8 cellular contexts compared by ENCODE assay signal in genomic region chr6:108798672-108799355, GRCh38. TPM values are rescaled to one million over a fixed set of nuclear protein-coding genes. Genes with fewer than 3 reads are reported as not detected.
DNase-seq lines count a peak whose midpoint lies in the region; ATAC-seq and TF ChIP-seq lines count a peak whose summit lies in the region.

No MANE protein-coding gene starts in this region.

- no peak for TF ChIP-seq CTCF in NB4 (IDR thresholded peaks at IDR 0.05; ENCODE audit: low read depth, low read length)

- DNase-seq in NB4 (ENCODE audit: low read depth): peak; percentile 47
- DNase-seq in activated CD8-positive, alpha-beta memory T cell treated with anti-CD3 and anti-CD28 coated beads, Interleukin-2, amount 50 U/mL, for 48 hours: peak; percentile 72
- peak; percentile 35 to 73 (median 69) for DNase-seq in right cardiac atrium
- peak; percentile 14 for DNase-seq in stimulated activated CD8-positive, alpha-beta memory T cell treated with anti-CD3 and anti-CD28 coated beads, Interleukin-12 subunit alpha, Interleukin-12 subunit beta, amount 100 ng/mL, for 24 hours (ENCODE audit: extremely low read depth)

- H3K9me3 ChIP-seq in right cardiac atrium (ENCODE audit: control insufficient read depth, low read length): no peaks in the 10 kb centered on the region

- H3K4me1 ChIP-seq in right cardiac atrium (ENCODE audit: control insufficient read depth, insufficient read depth, low read length): peaks cover 8% of the 10 kb centered on the region

- 50% methylated on average over 18 of the region's 18 CpGs for WGBS in right cardiac atrium

- ATAC-seq in right cardiac atrium (peak; percentile 83 to 87), HG02885 (IDR thresholded peaks at IDR 0.05; ENCODE audit: poor library complexity, unreplicated experiment) (no peak), HG03039 (IDR thresholded peaks at IDR 0.05; ENCODE audit: unreplicated experiment) (no peak), HG03521 (IDR thresholded peaks at IDR 0.05; ENCODE audit: unreplicated experiment) (no peak), HG02852 (IDR thresholded peaks at IDR 0.05; ENCODE audit: unreplicated experiment) (no peak)

- no peak overlapping the region for H3K27ac ChIP-seq in right cardiac atrium (ENCODE audit: low read length)

- no peak for TF ChIP-seq POLR2A in NB4 (IDR thresholded peaks at IDR 0.05; ENCODE audit: extremely low read depth, insufficient read length)

- H3K4me3 ChIP-seq in NB4 (ENCODE audit: low read depth, low read length) (no peak overlapping the region), right cardiac atrium (ENCODE audit: low read length) (no peak overlapping the region)

- intact Hi-C loops in right cardiac atrium (cut with DNase I): no loop called here

- H3K27me3 ChIP-seq in right cardiac atrium (ENCODE audit: control insufficient read depth, insufficient read depth): no peaks in the 10 kb centered on the region

RNA-seq across cellular contexts. Expression of gene ARMC2, which starts 49.4 kb away (rescaled TPM):
- 10 to 100 TPM; 12.6 to 16.2 (median 14.0) TPM for total RNA-seq in right cardiac atrium
- 3.7 TPM for polyA plus RNA-seq in right cardiac atrium

Comparison
In these comparisons a context has a peak if more than half of its experiments do, and no peak if none do; other contexts are left out.
1. DNase-seq: peak in every context shown above with its lines; median percentile 72 in activated CD8-positive, alpha-beta memory T cell treated with anti-CD3 and anti-CD28 coated beads, Interleukin-2, amount 50 U/mL, for 48 hours; 69 in right cardiac atrium; 47 in NB4; 14 in stimulated activated CD8-positive, alpha-beta memory T cell treated with anti-CD3 and anti-CD28 coated beads, Interleukin-12 subunit alpha, Interleukin-12 subunit beta, amount 100 ng/mL, for 24 hours.
2. ATAC-seq: peak in right cardiac atrium (2 of 2); none in HG02885 (single experiment), HG03039 (single experiment), HG03521 (single experiment) and HG02852 (single experiment).